ENCODE assay signal across 22 cellular contexts in genomic region chr11:120589376-120589775, GRCh38.
DNase-seq lines count a peak whose midpoint lies in the region; ATAC-seq and TF ChIP-seq lines count a peak whose summit lies in the region.
"Had no signal": no experiment of that assay in that cellular context is flagged by ENCODE, and none has a peak within 500 bp of the region (broad histone marks: within the 10 kb centered on the region; RNA-seq: fewer than 3 reads in every experiment).

No MANE protein-coding gene starts in this region.

- H3K27ac Mint-ChIP-seq in GM23338 (no peak overlapping the region), endodermal cell (no peak overlapping the region), endothelial cell (ENCODE audit: unreplicated experiment) (no peak overlapping the region)
- H3K27ac Mint-ChIP-seq: CD4-positive, alpha-beta T cell; CD8-positive, alpha-beta memory T cell had no signal

- H3K27ac ChIP-seq in GM23338 (ENCODE audit: low read depth) (no peak overlapping the region), endodermal cell (ENCODE audit: low read depth, low read length) (no peak overlapping the region)
- H3K27ac ChIP-seq: A549; BLaER1 treated with 17β-estradiol and CSF1 and Interleukin-3, amounts not matched to agents 10 nM and 100 nM had no signal

- intact Hi-C loops in posterior vena cava (cut with DNase I): no loop called here

- H3K36me3 ChIP-seq in GM23338 (ENCODE audit: insufficient read depth) (no peaks in the 10 kb centered on the region), endodermal cell (ENCODE audit: control insufficient read depth, insufficient read depth, low read length) (no peaks in the 10 kb centered on the region)
- H3K36me3 ChIP-seq: BE2C; BLaER1 treated with 17β-estradiol and CSF1 and Interleukin-3, amounts not matched to agents 10 nM and 100 nM had no signal

- H3F3A ChIP-seq in GM23338 (replicated peaks; ENCODE audit: low read depth): no peaks in the 10 kb centered on the region

- H3K4me1 Mint-ChIP-seq in GM23338 (peaks cover 31% of the 10 kb centered on the region), endodermal cell (peaks cover 14% of the 10 kb centered on the region), endothelial cell (ENCODE audit: unreplicated experiment) (peaks cover 9% of the 10 kb centered on the region)
- H3K4me1 Mint-ChIP-seq: CD14-positive monocyte; CD8-positive, alpha-beta memory T cell had no signal

- WGBS in endodermal cell (ENCODE audit: insufficient coverage in 1 of 2, insufficient read length in 1 of 2), 2 experiments: 81 to 87% methylated on average over 8 to 9 of the region's 11 CpGs

- no peaks in the 10 kb centered on the region for H3K9me2 ChIP-seq in GM23338 (ENCODE audit: insufficient read depth)

- peak; percentile 28; the same call in 2 of the 3 replicates for ATAC-seq in GM23338
- ATAC-seq in GM18519 (IDR thresholded peaks at IDR 0.05; ENCODE audit: low FRiP score, unreplicated experiment): no peak
- ATAC-seq: A549, HCT116 had no signal

- TF ChIP-seq CTCF in GM23338 (conservative IDR thresholded peaks at IDR 0.05; ENCODE audit: low read depth in 2 of 2) (no peak), endodermal cell (conservative IDR thresholded peaks at IDR 0.05) (no peak), endothelial cell (IDR thresholded peaks at IDR 0.05; ENCODE audit: unreplicated experiment) (no peak)

- no peak overlapping the region for H3K9ac ChIP-seq in endodermal cell (ENCODE audit: extremely low read depth, low read length, poor library complexity, severe bottlenecking)
- H3K9ac ChIP-seq: BLaER1 treated with 17β-estradiol and CSF1 and Interleukin-3, amounts not matched to agents 10 nM and 100 nM had no signal

- H3K9me3 Mint-ChIP-seq in GM23338 (no peaks in the 10 kb centered on the region), endodermal cell (no peaks in the 10 kb centered on the region), endothelial cell (ENCODE audit: unreplicated experiment) (no peaks in the 10 kb centered on the region)
- H3K9me3 Mint-ChIP-seq: CD4-positive, alpha-beta T cell had no signal

- DNase-seq in GM23338 (ENCODE audit: low spot score): no peak
- DNase-seq in astrocyte of the hippocampus (ENCODE audit: low read depth, low spot score): peak; percentile 29
- peak; percentile 39 for DNase-seq in endodermal cell
- DNase-seq in posterior vena cava (ENCODE audit: low spot score): peak; percentile 54
- no peak for DNase-seq in NCI-H2029 (lab: John Stamatoyannopoulos, UW)
- DNase-seq in T-helper 1 cell: no peak
- DNase-seq in endothelial cell (ENCODE audit: low spot score): no peak
- DNase-seq: 8988T; ACHN; AML-193; BE2C; CD4-positive, alpha-beta T cell; CD8-positive, alpha-beta memory T cell; DMS 273 treated with DMSO at 0.1 percent for 48 hours; DMS79; GF-D8; H9 had no signal

- H3K4me1 ChIP-seq in GM23338 (ENCODE audit: insufficient read depth): peaks cover 18% of the 10 kb centered on the region
- no peaks in the 10 kb centered on the region for H3K4me1 ChIP-seq in endodermal cell (ENCODE audit: control insufficient read depth, insufficient read depth, low read length)
- H3K4me1 ChIP-seq: A549, BE2C had no signal

- H3K36me3 Mint-ChIP-seq in GM23338 (ENCODE audit: low read depth) (0 out of 3 replicates have a peak, but pooled peaks cover 3% of the 10 kb centered on the region), endodermal cell (ENCODE audit: low read depth) (no peaks in the 10 kb centered on the region), endothelial cell (ENCODE audit: low read depth, unreplicated experiment) (peaks cover 5% of the 10 kb centered on the region)
- H3K36me3 Mint-ChIP-seq: CD14-positive monocyte; CD8-positive, alpha-beta memory T cell had no signal

- peaks cover 2% of the 10 kb centered on the region for H3K9me3 ChIP-seq in endodermal cell (ENCODE audit: control insufficient read depth, low read length)
- H3K9me3 ChIP-seq: A549, BE2C had no signal

- H3K27me3 ChIP-seq in GM23338 (ENCODE audit: insufficient read depth) (no peaks in the 10 kb centered on the region), endodermal cell (ENCODE audit: control insufficient read depth, insufficient read depth, low read length, poor library complexity, severe bottlenecking) (no peaks in the 10 kb centered on the region)
- H3K27me3 ChIP-seq: BE2C had no signal

- no peak overlapping the region for H3K4me3 ChIP-seq in GM23338
- H3K4me3 ChIP-seq in endodermal cell (ENCODE audit: low read length): no peak overlapping the region
- H3K4me3 ChIP-seq: A549; BLaER1 treated with 17β-estradiol and CSF1 and Interleukin-3, amounts not matched to agents 10 nM and 100 nM had no signal

- no peak overlapping the region for H3K4me2 ChIP-seq in GM23338
- H3K4me2 ChIP-seq: A549; BLaER1 treated with 17β-estradiol and CSF1 and Interleukin-3, amounts not matched to agents 10 nM and 100 nM had no signal

- H3K27me3 Mint-ChIP-seq in GM23338 (ENCODE audit: insufficient read depth, low read depth, poor library complexity) (peaks cover 7% of the 10 kb centered on the region), endodermal cell (ENCODE audit: insufficient read depth) (peaks cover 32% of the 10 kb centered on the region), endothelial cell (ENCODE audit: unreplicated experiment) (peaks cover 4% of the 10 kb centered on the region)

- H3K4me3 Mint-ChIP-seq in GM23338 (no peak overlapping the region), endodermal cell (no peak overlapping the region), endothelial cell (ENCODE audit: unreplicated experiment) (no peak overlapping the region)
- H3K4me3 Mint-ChIP-seq: CD14-positive monocyte; CD4-positive, alpha-beta T cell; CD8-positive, alpha-beta memory T cell; H9 had no signal

- H4K20me1 ChIP-seq in GM23338 (replicated peaks; ENCODE audit: insufficient read depth): no peaks in the 10 kb centered on the region

- H2AFZ ChIP-seq in GM23338: no peak overlapping the region

- no peaks in the 10 kb centered on the region for H3K79me2 ChIP-seq in GM23338 (replicated peaks; ENCODE audit: insufficient read depth)

TF ChIP-seq in GM23338, 12 proteins besides CTCF, POLR2A, EP300 and RAD21:
- TF ChIP-seq JUNB (IDR thresholded peaks at IDR 0.05; ENCODE audit: unreplicated experiment) (no peak), CREB1 (CRISPR knock-in tag; IDR thresholded peaks at IDR 0.05; ENCODE audit: low read depth) (no peak), ZNF331 (CRISPR knock-in tag; IDR thresholded peaks at IDR 0.05; ENCODE audit: low read depth) (no peak), REST (IDR thresholded peaks at IDR 0.05; ENCODE audit: unreplicated experiment) (no peak), NANOG (IDR thresholded peaks at IDR 0.05; ENCODE audit: borderline replicate concordance) (no peak), EZH2 (IDR thresholded peaks at IDR 0.05; ENCODE audit: low read depth, unreplicated experiment) (no peak), ZNF114 (CRISPR knock-in tag; IDR thresholded peaks at IDR 0.05) (no peak), EZH2phosphoT487 (IDR thresholded peaks at IDR 0.05; ENCODE audit: unreplicated experiment) (no peak), POLR2AphosphoS5 (IDR thresholded peaks at IDR 0.05; ENCODE audit: low read depth) (no peak), STAT1 (IDR thresholded peaks at IDR 0.05; ENCODE audit: unreplicated experiment) (no peak)
- TF ChIP-seq, protein P1, sequence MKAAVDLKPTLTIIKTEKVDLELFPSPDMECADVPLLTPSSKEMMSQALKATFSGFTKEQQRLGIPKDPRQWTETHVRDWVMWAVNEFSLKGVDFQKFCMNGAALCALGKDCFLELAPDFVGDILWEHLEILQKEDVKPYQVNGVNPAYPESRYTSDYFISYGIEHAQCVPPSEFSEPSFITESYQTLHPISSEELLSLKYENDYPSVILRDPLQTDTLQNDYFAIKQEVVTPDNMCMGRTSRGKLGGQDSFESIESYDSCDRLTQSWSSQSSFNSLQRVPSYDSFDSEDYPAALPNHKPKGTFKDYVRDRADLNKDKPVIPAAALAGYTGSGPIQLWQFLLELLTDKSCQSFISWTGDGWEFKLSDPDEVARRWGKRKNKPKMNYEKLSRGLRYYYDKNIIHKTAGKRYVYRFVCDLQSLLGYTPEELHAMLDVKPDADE (IDR thresholded peaks at IDR 0.05): no peak
TF ChIP-seq in GM23338: peak in this region for 0.

Comparison
In these comparisons a context has a peak if more than half of its experiments do, and no peak if none do; other contexts are left out.
1. DNase-seq: peak in astrocyte of the hippocampus (single experiment), endodermal cell (single experiment) and posterior vena cava (single experiment); none in GM23338 (single experiment), NCI-H2029 (single experiment), T-helper 1 cell (0 of 5) and endothelial cell (single experiment).